ENCODE assay signal across 21 cellular contexts in genomic region chr3:127620637-127621375, GRCh38.
"Had no signal": no experiment of that assay in that cellular context is flagged by ENCODE, and none has a peak within 500 bp of the region (broad histone marks: within the 10 kb centered on the region; RNA-seq: fewer than 3 reads in every experiment).

No MANE protein-coding gene starts in this region.

- H3K4me2 ChIP-seq: neural progenitor cell had no signal

- H2AFZ ChIP-seq: neural progenitor cell had no signal

- ATAC-seq: effector memory CD8-positive, alpha-beta T cell; mucosa of descending colon; natural killer cell treated with Interleukin-12 subunit alpha and Interleukin-12 subunit beta and Interleukin-15 and Interleukin-18, amount 100 ng/mL, for 72 hours; psoas muscle; right cardiac atrium; stimulated activated naive B cell treated with anti-CD40 and anti-IgM and Interleukin-4, amounts not matched to agents 10 μg/mL and 1 μg/mL and 100 μg/mL, for 72 hours had no signal

- H3K4me3 ChIP-seq: lung, mucosa of descending colon, neural progenitor cell, psoas muscle, skin epidermis, spleen, thoracic aorta, tibial nerve, upper lobe of left lung, uterus had no signal

- H3K4me1 ChIP-seq: neural progenitor cell, psoas muscle, spleen, tibial nerve, upper lobe of left lung, uterus had no signal

- DNase-seq: cortex of kidney; effector memory CD8-positive, alpha-beta T cell; mucosa of descending colon; naive B cell; nucleus accumbens; psoas muscle; right cardiac atrium; stimulated activated CD4-positive, alpha-beta T cell treated with anti-CD3 and anti-CD28 coated beads, Interleukin-4, amount 100 ng/mL, for 4 hours; stimulated activated naive B cell treated with anti-CD40 and anti-IgM and Interleukin-4, amounts not matched to agents 10 μg/mL and 1 μg/mL and 100 μg/mL, for 72 hours; uterus had no signal

- H3K27ac ChIP-seq: neural progenitor cell, psoas muscle, skin epidermis, spleen, thoracic aorta, tibial nerve, upper lobe of left lung, uterus had no signal

- FAIRE-seq: endometrium, frontal cortex, keratinocyte had no signal

- H3K9me3 ChIP-seq: mucosa of descending colon, psoas muscle, spleen, thoracic aorta, tibial nerve, upper lobe of left lung, uterus had no signal

- H3K27me3 ChIP-seq: spleen, tibial nerve, upper lobe of left lung, uterus had no signal

- H3K36me3 ChIP-seq: neural progenitor cell, thoracic aorta, uterus had no signal

- H3K9ac ChIP-seq: neural progenitor cell had no signal
